In the genomic region with DNA sequence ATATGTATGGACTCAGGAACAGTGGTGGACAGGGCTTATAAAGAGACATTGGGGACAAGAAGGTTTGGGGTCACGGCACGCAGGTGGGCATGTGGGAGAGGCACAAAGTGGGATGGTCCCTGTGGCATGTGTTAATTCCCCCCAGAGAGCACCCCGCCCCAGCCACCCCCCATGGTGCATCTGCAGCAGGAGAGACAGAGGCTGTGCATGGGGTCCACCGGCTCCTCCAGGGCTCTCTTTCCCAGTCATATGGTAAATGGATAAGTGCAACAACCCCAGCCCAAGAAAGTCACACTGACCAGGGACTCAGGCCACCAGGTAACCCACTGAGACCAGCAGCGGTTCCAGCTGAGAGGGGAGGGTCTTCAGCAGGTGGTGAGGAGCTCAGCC, we compare ENCODE assay signal across 25 cellular contexts.
"Had no signal": no experiment of that assay in that cellular context is flagged by ENCODE, and none has a peak within 500 bp of the region (broad histone marks: within the 10 kb centered on the region; RNA-seq: fewer than 3 reads in every experiment).

No MANE protein-coding gene starts in this region.

- ATAC-seq: left ventricle myocardium superior; lower lobe of right lung; mucosa of descending colon; natural killer cell treated with Interleukin-12 subunit alpha and Interleukin-12 subunit beta and Interleukin-15 and Interleukin-18, amount 100 ng/mL, for 72 hours; right lobe of liver; stimulated activated naive B cell treated with anti-CD40 and anti-IgM and Interleukin-4, amounts not matched to agents 10 μg/mL and 1 μg/mL and 100 μg/mL, for 72 hours had no signal

- DNase-seq: colonic mucosa; dermis blood vessel endothelial cell; effector memory CD4-positive, alpha-beta T cell; erythroblast; esophagus squamous epithelium; foreskin melanocyte; hypothalamus; immature natural killer cell; left ventricle myocardium superior; lower lobe of right lung; naive B cell; right lobe of liver; small intestine; stimulated activated CD4-positive, alpha-beta T cell treated with anti-CD3 and anti-CD28 coated beads, Interleukin-15, amount 100 ng/mL, for 24 hours; stimulated activated CD4-positive, alpha-beta T cell treated with anti-CD3 and anti-CD28 coated beads, Interleukin-2, amount 100 ng/mL, for 48 hours; stimulated activated naive B cell treated with anti-CD40 and anti-IgM and Interleukin-4, amounts not matched to agents 10 μg/mL and 1 μg/mL and 100 μg/mL, for 72 hours; upper lobe of left lung had no signal

- H3K4me3 Mint-ChIP-seq: immature natural killer cell; mesothelial cell of epicardium; naive B cell; natural killer cell treated with Interleukin-12 subunit alpha and Interleukin-12 subunit beta and Interleukin-15 and Interleukin-18, amount 100 ng/mL, for 72 hours; neural crest cell; stimulated activated naive B cell treated with anti-CD40 and anti-IgM and Interleukin-4, amounts not matched to agents 10 μg/mL and 1 μg/mL and 100 μg/mL, for 72 hours; stimulated activated naive CD8-positive, alpha-beta T cell treated with anti-CD3 and anti-CD28 coated beads, Interleukin-15, Interleukin-2, amounts not matched to agents 100 ng/mL and 50 ng/mL, for 24 hours had no signal

- H3K27ac Mint-ChIP-seq: immature natural killer cell; mesothelial cell of epicardium; naive B cell; natural killer cell treated with Interleukin-12 subunit alpha and Interleukin-12 subunit beta and Interleukin-15 and Interleukin-18, amount 100 ng/mL, for 72 hours; progenitor cell of endocrine pancreas; stimulated activated naive B cell treated with anti-CD40 and anti-IgM and Interleukin-4, amounts not matched to agents 10 μg/mL and 1 μg/mL and 100 μg/mL, for 72 hours; stimulated activated naive CD8-positive, alpha-beta T cell treated with anti-CD3 and anti-CD28 coated beads, Interleukin-15, Interleukin-2, amounts not matched to agents 100 ng/mL and 50 ng/mL, for 24 hours had no signal

- H3K4me1 Mint-ChIP-seq: mesothelial cell of epicardium; stimulated activated naive B cell treated with anti-CD40 and anti-IgM and Interleukin-4, amounts not matched to agents 10 μg/mL and 1 μg/mL and 100 μg/mL, for 72 hours had no signal

- H3K9me3 ChIP-seq: colonic mucosa, esophagus squamous epithelium, lower lobe of right lung, mucosa of descending colon, right lobe of liver, thoracic aorta, tibial nerve, upper lobe of left lung had no signal

- H3K36me3 Mint-ChIP-seq: immature natural killer cell, mesothelial cell of epicardium, naive B cell had no signal

- H3K27me3 Mint-ChIP-seq: naive B cell; stimulated activated naive B cell treated with anti-CD40 and anti-IgM and Interleukin-4, amounts not matched to agents 10 μg/mL and 1 μg/mL and 100 μg/mL, for 72 hours; stimulated activated naive CD8-positive, alpha-beta T cell treated with anti-CD3 and anti-CD28 coated beads, Interleukin-15, Interleukin-2, amounts not matched to agents 100 ng/mL and 50 ng/mL, for 24 hours had no signal
